Comparison of ENCODE assay signal across 1 cellular context in genomic region chr1:164748253-164748899, GRCh38.
A peak's percentile ranks its signal among the peaks of the same experiment; 100 is the strongest.
TF ChIP-seq lines count a peak whose summit lies in the region.

No MANE protein-coding gene starts in this region.

TF ChIP-seq in K562, 482 proteins besides CTCF, POLR2A, EP300 and RAD21 (continued from another document and continues in another):
- TF ChIP-seq, protein P1, sequence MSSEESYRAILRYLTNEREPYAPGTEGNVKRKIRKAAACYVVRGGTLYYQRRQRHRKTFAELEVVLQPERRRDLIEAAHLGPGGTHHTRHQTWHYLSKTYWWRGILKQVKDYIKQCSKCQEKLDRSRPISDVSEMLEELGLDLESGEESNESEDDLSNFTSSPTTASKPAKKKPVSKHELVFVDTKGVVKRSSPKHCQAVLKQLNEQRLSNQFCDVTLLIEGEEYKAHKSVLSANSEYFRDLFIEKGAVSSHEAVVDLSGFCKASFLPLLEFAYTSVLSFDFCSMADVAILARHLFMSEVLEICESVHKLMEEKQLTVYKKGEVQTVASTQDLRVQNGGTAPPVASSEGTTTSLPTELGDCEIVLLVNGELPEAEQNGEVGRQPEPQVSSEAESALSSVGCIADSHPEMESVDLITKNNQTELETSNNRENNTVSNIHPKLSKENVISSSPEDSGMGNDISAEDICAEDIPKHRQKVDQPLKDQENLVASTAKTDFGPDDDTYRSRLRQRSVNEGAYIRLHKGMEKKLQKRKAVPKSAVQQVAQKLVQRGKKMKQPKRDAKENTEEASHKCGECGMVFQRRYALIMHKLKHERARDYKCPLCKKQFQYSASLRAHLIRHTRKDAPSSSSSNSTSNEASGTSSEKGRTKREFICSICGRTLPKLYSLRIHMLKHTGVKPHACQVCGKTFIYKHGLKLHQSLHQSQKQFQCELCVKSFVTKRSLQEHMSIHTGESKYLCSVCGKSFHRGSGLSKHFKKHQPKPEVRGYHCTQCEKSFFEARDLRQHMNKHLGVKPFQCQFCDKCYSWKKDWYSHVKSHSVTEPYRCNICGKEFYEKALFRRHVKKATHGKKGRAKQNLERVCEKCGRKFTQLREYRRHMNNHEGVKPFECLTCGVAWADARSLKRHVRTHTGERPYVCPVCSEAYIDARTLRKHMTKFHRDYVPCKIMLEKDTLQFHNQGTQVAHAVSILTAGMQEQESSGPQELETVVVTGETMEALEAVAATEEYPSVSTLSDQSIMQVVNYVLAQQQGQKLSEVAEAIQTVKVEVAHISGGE (CRISPR knock-in tag; IDR thresholded peaks at IDR 0.05): no peak
- TF ChIP-seq, protein P2, sequence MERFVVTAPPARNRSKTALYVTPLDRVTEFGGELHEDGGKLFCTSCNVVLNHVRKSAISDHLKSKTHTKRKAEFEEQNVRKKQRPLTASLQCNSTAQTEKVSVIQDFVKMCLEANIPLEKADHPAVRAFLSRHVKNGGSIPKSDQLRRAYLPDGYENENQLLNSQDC (CRISPR knock-in tag; IDR thresholded peaks at IDR 0.05): no peak
- TF ChIP-seq ELF1 (tag; IDR thresholded peaks at IDR 0.05) (no peak), HNRNPK (IDR thresholded peaks at IDR 0.05; ENCODE audit: low read depth, low read length, poor library complexity, severe bottlenecking) (no peak), NR3C1 (CRISPR knock-in tag; IDR thresholded peaks at IDR 0.05) (no peak), EP400 (IDR thresholded peaks at IDR 0.05) (no peak), TAF1 (IDR thresholded peaks at IDR 0.05; ENCODE audit: control insufficient read depth, extremely low read depth, insufficient read depth, low read length, severe bottlenecking) (no peak), L3MBTL2 (IDR thresholded peaks at IDR 0.05) (peak; percentile 27; the same call in 1 of the 2 replicates), MCM2 (IDR thresholded peaks at IDR 0.05; ENCODE audit: low read depth) (no peak), FOS (IDR thresholded peaks at IDR 0.05; ENCODE audit: extremely low read depth, insufficient read length) (no peak), KLF16 (IDR thresholded peaks at IDR 0.05) (no peak), DNMT1 (IDR thresholded peaks at IDR 0.05) (no peak), TCF7L2 (IDR thresholded peaks at IDR 0.05; ENCODE audit: low read depth, low read length) (no peak), PRMT5 (CRISPR knock-in tag; IDR thresholded peaks at IDR 0.05) (no peak), NFXL1 (CRISPR knock-in tag; IDR thresholded peaks at IDR 0.05) (no peak), POLR2G (IDR thresholded peaks at IDR 0.05; ENCODE audit: low read depth, low read length) (no peak), KDM1A (IDR thresholded peaks at IDR 0.05) (peak; percentile 23 to 52; a peak in 2 of 4 replicates), FOXK2 (conservative IDR thresholded peaks at IDR 0.05 in 1 of 2, IDR thresholded peaks at IDR 0.05 in 1 of 2; ENCODE audit: low read depth in 2 of 2) (no peak), SMARCB1 (IDR thresholded peaks at IDR 0.05; ENCODE audit: insufficient read length, low read depth) (no peak), ARID3B (CRISPR knock-in tag; IDR thresholded peaks at IDR 0.05; ENCODE audit: borderline replicate concordance) (no peak), SOX6 (IDR thresholded peaks at IDR 0.05) (peak; percentile 43; the same call in 1 of the 2 replicates), ELK3 (CRISPR knock-in tag; IDR thresholded peaks at IDR 0.05) (no peak), TOE1 (IDR thresholded peaks at IDR 0.05; ENCODE audit: borderline replicate concordance) (no peak), TOE1 (CRISPR knock-in tag; IDR thresholded peaks at IDR 0.05; ENCODE audit: borderline replicate concordance, low read depth) (no peak), MECOM (CRISPR knock-in tag; IDR thresholded peaks at IDR 0.05) (no peak), POLR3G (IDR thresholded peaks at IDR 0.05; ENCODE audit: extremely low read depth, insufficient read length, insufficient replicate concordance) (no peak), HDAC6 (IDR thresholded peaks at IDR 0.05; ENCODE audit: low read depth, low read length) (no peak), CHD2 (IDR thresholded peaks at IDR 0.05; ENCODE audit: low read depth, low read length) (no peak), E2F5 (CRISPR knock-in tag; IDR thresholded peaks at IDR 0.05) (no peak), SIRT6 (IDR thresholded peaks at IDR 0.05; ENCODE audit: low read depth, low read length) (no peak), RFX5 (IDR thresholded peaks at IDR 0.05; ENCODE audit: low read depth, low read length) (no peak), RUNX1 (IDR thresholded peaks at IDR 0.05; ENCODE audit: low read depth) (no peak), HLTF (IDR thresholded peaks at IDR 0.05) (no peak), XRCC5 (IDR thresholded peaks at IDR 0.05; ENCODE audit: low read depth, low read length) (no peak), PCBP1 (IDR thresholded peaks at IDR 0.05; ENCODE audit: low read depth, low read length, poor library complexity, severe bottlenecking) (no peak), TRIM24 (IDR thresholded peaks at IDR 0.05) (no peak), CLOCK (CRISPR knock-in tag; IDR thresholded peaks at IDR 0.05; ENCODE audit: borderline replicate concordance) (no peak), HBP1 (CRISPR knock-in tag; IDR thresholded peaks at IDR 0.05) (no peak), MAFF (IDR thresholded peaks at IDR 0.05; ENCODE audit: low read length) (no peak), MLLT1 (IDR thresholded peaks at IDR 0.05) (0 out of 4 replicates have a peak, but pooled peaks of 1 of the 2 experiments have one; percentile 20), MIER1 (IDR thresholded peaks at IDR 0.05; ENCODE audit: low read depth) (no peak), POLR2B (IDR thresholded peaks at IDR 0.05; ENCODE audit: low read depth, partially characterized antibody) (no peak)
- TF ChIP-seq, protein P3, sequence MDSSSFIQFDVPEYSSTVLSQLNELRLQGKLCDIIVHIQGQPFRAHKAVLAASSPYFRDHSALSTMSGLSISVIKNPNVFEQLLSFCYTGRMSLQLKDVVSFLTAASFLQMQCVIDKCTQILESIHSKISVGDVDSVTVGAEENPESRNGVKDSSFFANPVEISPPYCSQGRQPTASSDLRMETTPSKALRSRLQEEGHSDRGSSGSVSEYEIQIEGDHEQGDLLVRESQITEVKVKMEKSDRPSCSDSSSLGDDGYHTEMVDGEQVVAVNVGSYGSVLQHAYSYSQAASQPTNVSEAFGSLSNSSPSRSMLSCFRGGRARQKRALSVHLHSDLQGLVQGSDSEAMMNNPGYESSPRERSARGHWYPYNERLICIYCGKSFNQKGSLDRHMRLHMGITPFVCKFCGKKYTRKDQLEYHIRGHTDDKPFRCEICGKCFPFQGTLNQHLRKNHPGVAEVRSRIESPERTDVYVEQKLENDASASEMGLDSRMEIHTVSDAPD (CRISPR knock-in tag; IDR thresholded peaks at IDR 0.05): no peak
- TF ChIP-seq, protein P4, sequence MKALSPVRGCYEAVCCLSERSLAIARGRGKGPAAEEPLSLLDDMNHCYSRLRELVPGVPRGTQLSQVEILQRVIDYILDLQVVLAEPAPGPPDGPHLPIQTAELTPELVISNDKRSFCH (CRISPR knock-in tag; IDR thresholded peaks at IDR 0.05): no peak
- TF ChIP-seq, protein P4 (tag; IDR thresholded peaks at IDR 0.05): peak; percentile 72; the same call in 1 of the 2 replicates
- TF ChIP-seq, protein P5, sequence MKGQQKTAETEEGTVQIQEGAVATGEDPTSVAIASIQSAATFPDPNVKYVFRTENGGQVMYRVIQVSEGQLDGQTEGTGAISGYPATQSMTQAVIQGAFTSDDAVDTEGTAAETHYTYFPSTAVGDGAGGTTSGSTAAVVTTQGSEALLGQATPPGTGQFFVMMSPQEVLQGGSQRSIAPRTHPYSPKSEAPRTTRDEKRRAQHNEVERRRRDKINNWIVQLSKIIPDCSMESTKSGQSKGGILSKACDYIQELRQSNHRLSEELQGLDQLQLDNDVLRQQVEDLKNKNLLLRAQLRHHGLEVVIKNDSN (CRISPR knock-in tag; IDR thresholded peaks at IDR 0.05): no peak
- TF ChIP-seq, protein P6, sequence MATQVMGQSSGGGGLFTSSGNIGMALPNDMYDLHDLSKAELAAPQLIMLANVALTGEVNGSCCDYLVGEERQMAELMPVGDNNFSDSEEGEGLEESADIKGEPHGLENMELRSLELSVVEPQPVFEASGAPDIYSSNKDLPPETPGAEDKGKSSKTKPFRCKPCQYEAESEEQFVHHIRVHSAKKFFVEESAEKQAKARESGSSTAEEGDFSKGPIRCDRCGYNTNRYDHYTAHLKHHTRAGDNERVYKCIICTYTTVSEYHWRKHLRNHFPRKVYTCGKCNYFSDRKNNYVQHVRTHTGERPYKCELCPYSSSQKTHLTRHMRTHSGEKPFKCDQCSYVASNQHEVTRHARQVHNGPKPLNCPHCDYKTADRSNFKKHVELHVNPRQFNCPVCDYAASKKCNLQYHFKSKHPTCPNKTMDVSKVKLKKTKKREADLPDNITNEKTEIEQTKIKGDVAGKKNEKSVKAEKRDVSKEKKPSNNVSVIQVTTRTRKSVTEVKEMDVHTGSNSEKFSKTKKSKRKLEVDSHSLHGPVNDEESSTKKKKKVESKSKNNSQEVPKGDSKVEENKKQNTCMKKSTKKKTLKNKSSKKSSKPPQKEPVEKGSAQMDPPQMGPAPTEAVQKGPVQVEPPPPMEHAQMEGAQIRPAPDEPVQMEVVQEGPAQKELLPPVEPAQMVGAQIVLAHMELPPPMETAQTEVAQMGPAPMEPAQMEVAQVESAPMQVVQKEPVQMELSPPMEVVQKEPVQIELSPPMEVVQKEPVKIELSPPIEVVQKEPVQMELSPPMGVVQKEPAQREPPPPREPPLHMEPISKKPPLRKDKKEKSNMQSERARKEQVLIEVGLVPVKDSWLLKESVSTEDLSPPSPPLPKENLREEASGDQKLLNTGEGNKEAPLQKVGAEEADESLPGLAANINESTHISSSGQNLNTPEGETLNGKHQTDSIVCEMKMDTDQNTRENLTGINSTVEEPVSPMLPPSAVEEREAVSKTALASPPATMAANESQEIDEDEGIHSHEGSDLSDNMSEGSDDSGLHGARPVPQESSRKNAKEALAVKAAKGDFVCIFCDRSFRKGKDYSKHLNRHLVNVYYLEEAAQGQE (CRISPR knock-in tag; IDR thresholded peaks at IDR 0.05; ENCODE audit: low read depth): no peak
